Comparison of ENCODE assay signal across 11 cellular contexts in genomic region chr1:173506437-173506836, GRCh38. TPM values are rescaled to one million over a fixed set of nuclear protein-coding genes. Genes with fewer than 3 reads are reported as not detected.
DNase-seq lines count a peak whose midpoint lies in the region; ATAC-seq and TF ChIP-seq lines count a peak whose summit lies in the region.
"Had no signal": no experiment of that assay in that cellular context is flagged by ENCODE, and none has a peak within 500 bp of the region (broad histone marks: within the 10 kb centered on the region; RNA-seq: fewer than 3 reads in every experiment).

No MANE protein-coding gene starts in this region.

- H3K36me3 ChIP-seq in BE2C = no peaks in the 10 kb centered on the region

- CTCF ChIA-PET in WTC11 (lab: Charles Lee) = interaction anchor here (0.6 to 4.5 kb wide), 6 partner anchors 22 to 516 kb away, joined by 3 to 40 read pairs (median 4); partner anchors contain the start of gene RC3H1

- TF ChIP-seq CTCF in BE2C (IDR thresholded peaks at IDR 0.05; ENCODE audit: low read depth, low read length) (0 out of 2 replicates have a peak, but pooled peaks have one; percentile 8), WTC11 (IDR thresholded peaks at IDR 0.05) (peak; percentile 27; the same call in 1 of the 2 replicates)

- POLR2A ChIA-PET in WTC11 (lab: Charles Lee) = interaction anchor here (1.1 to 1.2 kb wide), 2 partner anchors 29 to 30 kb away, joined by 3 to 4 read pairs; partner anchors contain the start of gene PRDX6

- no peaks in the 10 kb centered on the region for H3K9me3 Mint-ChIP-seq in WTC11

- no peaks in the 10 kb centered on the region for H3K27me3 Mint-ChIP-seq in WTC11 (ENCODE audit: low read depth)
- H3K27me3 Mint-ChIP-seq: activated naive CD8-positive, alpha-beta T cell; naive thymus-derived CD4-positive, alpha-beta T cell had no signal

- DNase-seq in BE2C (no peak), HT1080 (ENCODE audit: low read depth) (peak; percentile 17), WTC11 (ENCODE audit: low spot score) (peak; percentile 49), left kidney (ENCODE audit: low read depth, low spot score) (peak; percentile 9), islet precursor cell (no peak), NCI-H774 (lab: John Stamatoyannopoulos, UW) (no peak), HuH-7.5 (ENCODE audit: low spot score) (no peak), cardiac septum (ENCODE audit: low spot score) (no peak)
- DNase-seq: naive thymus-derived CD4-positive, alpha-beta T cell; NCI-H2029 treated with DMSO at 0.1 percent for 48 hours had no signal

- no peaks in the 10 kb centered on the region for H3K27me3 ChIP-seq in BE2C

- peak overlapping the region; percentile 18; the same call in 1 of the 2 replicates for H3K27ac Mint-ChIP-seq in WTC11
- H3K27ac Mint-ChIP-seq: activated naive CD8-positive, alpha-beta T cell; naive thymus-derived CD4-positive, alpha-beta T cell had no signal

- peak; percentile 83 for ATAC-seq in WTC11
- ATAC-seq: naive thymus-derived CD4-positive, alpha-beta T cell had no signal

- no peak overlapping the region for H3K4me3 ChIP-seq in BE2C (ENCODE audit: low read depth, low read length)

- no peaks in the 10 kb centered on the region for H3K36me3 Mint-ChIP-seq in WTC11
- H3K36me3 Mint-ChIP-seq: activated naive CD8-positive, alpha-beta T cell; naive thymus-derived CD4-positive, alpha-beta T cell had no signal

- no peaks in the 10 kb centered on the region for H3K4me1 ChIP-seq in BE2C

- intact Hi-C loops in cardiac septum (cut with DNase I) = no loop called here

- H3K9me3 ChIP-seq in BE2C = no peaks in the 10 kb centered on the region

- no peak overlapping the region for H3K4me3 Mint-ChIP-seq in WTC11
- H3K4me3 Mint-ChIP-seq: activated naive CD8-positive, alpha-beta T cell; naive thymus-derived CD4-positive, alpha-beta T cell had no signal

- H3K4me1 Mint-ChIP-seq in WTC11 = peaks cover 28% of the 10 kb centered on the region

TF ChIP-seq in WTC11, 78 proteins besides CTCF, POLR2A, EP300 and RAD21:
- TF ChIP-seq TCF7 (CRISPR knock-in tag; IDR thresholded peaks at IDR 0.05; ENCODE audit: low read depth) = no peak
- TF ChIP-seq MLX (CRISPR knock-in tag; IDR thresholded peaks at IDR 0.05) = no peak
- TF ChIP-seq NR2C2 (CRISPR knock-in tag; IDR thresholded peaks at IDR 0.05) = no peak

RNA-seq across cellular contexts. Expression of gene PRDX6, which starts 29.3 kb away (rescaled TPM):
- 75.3 TPM for polyA plus RNA-seq in BE2C (2012; ENCODE audit: insufficient read depth, insufficient read length, low read depth)
- total RNA-seq in HT1080 (2014; rRNA removed; shearing (Covaris generic)) = 185 and 243 TPM in 2 replicates
- 194 and 198 TPM in 2 replicates for polyA plus RNA-seq in HT1080 (2015; cell fraction: cytosol; rRNA removed)
- polyA plus RNA-seq in HT1080 (2015; cell fraction: nucleus; rRNA removed) = 178 TPM in 2 replicates
- total RNA-seq in WTC11 (2021) (512 to 538 TPM (median 516 TPM) in 3 replicates), cardiac septum (254 TPM)

Comparison
In these comparisons a context has a peak if more than half of its experiments do, and no peak if none do; other contexts are left out.
1. DNase-seq: peak in HT1080 (single experiment), WTC11 (single experiment) and left kidney (single experiment); none in BE2C (single experiment), islet precursor cell (single experiment), NCI-H774 (single experiment), HuH-7.5 (single experiment) and cardiac septum (single experiment).